Comparison of ENCODE assay signal across 2 cellular contexts in the genomic region with DNA sequence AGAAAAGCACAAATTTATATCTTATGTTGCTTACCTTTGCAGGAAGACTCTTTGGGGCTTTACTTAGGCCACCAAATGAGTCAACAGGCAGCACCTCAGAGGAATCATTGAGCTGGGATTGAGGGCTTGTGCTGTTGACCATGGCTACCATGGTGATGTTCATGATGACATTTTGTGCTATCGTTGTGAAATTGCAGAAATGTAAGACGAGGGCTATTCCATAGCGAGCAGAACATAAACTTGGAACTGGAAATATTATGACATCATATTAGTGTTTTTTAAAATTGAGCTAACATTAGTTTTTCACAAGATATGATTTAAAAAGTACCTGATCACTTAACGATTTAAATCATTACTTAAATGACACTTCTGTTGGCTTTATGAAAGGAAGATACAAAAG.
A peak's percentile ranks its signal among the peaks of the same experiment; 100 is the strongest.
TF ChIP-seq lines count a peak whose summit lies in the region.

No MANE protein-coding gene starts in this region.

TF ChIP-seq in HepG2, 621 proteins besides CTCF, POLR2A, EP300 and RAD21:
- TF ChIP-seq, protein P1, sequence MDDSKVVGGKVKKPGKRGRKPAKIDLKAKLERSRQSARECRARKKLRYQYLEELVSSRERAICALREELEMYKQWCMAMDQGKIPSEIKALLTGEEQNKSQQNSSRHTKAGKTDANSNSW (CRISPR knock-in tag; IDR thresholded peaks at IDR 0.05; ENCODE audit: borderline replicate concordance): no peak
- TF ChIP-seq ATF7 (IDR thresholded peaks at IDR 0.05): peak; percentile 85
- no peak for TF ChIP-seq ATF7 (CRISPR knock-in tag; IDR thresholded peaks at IDR 0.05)
- no peak for TF ChIP-seq ZNF589 (CRISPR knock-in tag; conservative IDR thresholded peaks at IDR 0.05)
- TF ChIP-seq, protein P2, sequence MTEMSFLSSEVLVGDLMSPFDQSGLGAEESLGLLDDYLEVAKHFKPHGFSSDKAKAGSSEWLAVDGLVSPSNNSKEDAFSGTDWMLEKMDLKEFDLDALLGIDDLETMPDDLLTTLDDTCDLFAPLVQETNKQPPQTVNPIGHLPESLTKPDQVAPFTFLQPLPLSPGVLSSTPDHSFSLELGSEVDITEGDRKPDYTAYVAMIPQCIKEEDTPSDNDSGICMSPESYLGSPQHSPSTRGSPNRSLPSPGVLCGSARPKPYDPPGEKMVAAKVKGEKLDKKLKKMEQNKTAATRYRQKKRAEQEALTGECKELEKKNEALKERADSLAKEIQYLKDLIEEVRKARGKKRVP (CRISPR knock-in tag; IDR thresholded peaks at IDR 0.05): peak in 1 of 2 experiments; percentile 86; a peak in 2 of 4 replicates
- TF ChIP-seq JUNB (CRISPR knock-in tag; IDR thresholded peaks at IDR 0.05; ENCODE audit: borderline replicate concordance): no peak
- TF ChIP-seq CEBPB (IDR thresholded peaks at IDR 0.05; ENCODE audit: borderline replicate concordance, low read depth, low read length): peak; percentile 77
- TF ChIP-seq, protein P3, sequence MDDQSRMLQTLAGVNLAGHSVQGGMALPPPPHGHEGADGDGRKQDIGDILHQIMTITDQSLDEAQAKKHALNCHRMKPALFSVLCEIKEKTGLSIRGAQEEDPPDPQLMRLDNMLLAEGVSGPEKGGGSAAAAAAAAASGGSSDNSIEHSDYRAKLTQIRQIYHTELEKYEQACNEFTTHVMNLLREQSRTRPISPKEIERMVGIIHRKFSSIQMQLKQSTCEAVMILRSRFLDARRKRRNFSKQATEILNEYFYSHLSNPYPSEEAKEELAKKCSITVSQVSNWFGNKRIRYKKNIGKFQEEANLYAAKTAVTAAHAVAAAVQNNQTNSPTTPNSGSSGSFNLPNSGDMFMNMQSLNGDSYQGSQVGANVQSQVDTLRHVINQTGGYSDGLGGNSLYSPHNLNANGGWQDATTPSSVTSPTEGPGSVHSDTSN (CRISPR knock-in tag; IDR thresholded peaks at IDR 0.05; ENCODE audit: borderline replicate concordance): no peak

TF ChIP-seq in WTC11, 78 proteins besides CTCF, POLR2A, EP300 and RAD21:
- TF ChIP-seq GABPB1 (CRISPR knock-in tag; IDR thresholded peaks at IDR 0.05): peak; percentile 85
- TF ChIP-seq NR3C1 (CRISPR knock-in tag; conservative IDR thresholded peaks at IDR 0.05; ENCODE audit: low read depth): no peak
